Comparison of ENCODE assay signal across 7 cellular contexts in genomic region chr14:38867561-38868150, GRCh38.
A peak's percentile ranks its signal among the peaks of the same experiment; 100 is the strongest.
DNase-seq lines count a peak whose midpoint lies in the region; ATAC-seq and TF ChIP-seq lines count a peak whose summit lies in the region.

No MANE protein-coding gene starts in this region.

- DNase-seq in NCI-H1092 (lab: John Stamatoyannopoulos, UW), result peak; percentile 89
- DNase-seq in activated naive CD8-positive, alpha-beta T cell treated with anti-CD3 and anti-CD28 coated beads, Interleukin-2, amount 50 U/mL, for 16 hours (ENCODE audit: low read depth, low spot score), result peak; percentile 13
- peak; percentile 88 to 89 for DNase-seq in cardiac muscle cell (ENCODE audit: low read depth in 1 of 2, low spot score in 1 of 2)
- DNase-seq in psoas muscle, result peak; percentile 41 to 53

- TF ChIP-seq CTCF in GM12875 (IDR thresholded peaks at IDR 0.05; ENCODE audit: borderline replicate concordance, insufficient read depth, low read depth, low read length) (peak; percentile 74; the same call in 1 of the 2 replicates), cardiac muscle cell (IDR thresholded peaks at IDR 0.05; ENCODE audit: low read depth, low read length) (peak; percentile 86), psoas muscle (IDR thresholded peaks at IDR 0.05) (peak; percentile 82)

- H3K9me3 ChIP-seq in cardiac muscle cell (ENCODE audit: low read depth), result no peaks in the 10 kb centered on the region
- H3K9me3 ChIP-seq in psoas muscle, result no peaks in the 10 kb centered on the region

- H3K27ac ChIP-seq in cardiac muscle cell (no peak overlapping the region), psoas muscle (no peak overlapping the region)

- peak; percentile 93 for ATAC-seq in HG02588 (IDR thresholded peaks at IDR 0.05; ENCODE audit: unreplicated experiment)
- peak; percentile 92 for ATAC-seq in SK-N-SH treated with all-trans-retinoic acid at 6 μM for 48 hours
- peak; percentile 81 to 92 (median 84) for ATAC-seq in psoas muscle

- H3K4me3 ChIP-seq in GM12875 (ENCODE audit: low read depth, low read length) (no peak overlapping the region), cardiac muscle cell (no peak overlapping the region), psoas muscle (no peak overlapping the region)

- H3K4me1 ChIP-seq in cardiac muscle cell (ENCODE audit: low read depth) (peaks cover 9% of the 10 kb centered on the region), psoas muscle (peaks cover 13% of the 10 kb centered on the region)

- no peaks in the 10 kb centered on the region for H3K27me3 ChIP-seq in cardiac muscle cell
- no peaks in the 10 kb centered on the region for H3K27me3 ChIP-seq in psoas muscle (ENCODE audit: insufficient read depth in 3 of 3, low read length in 2 of 3)

- 37 to 38% (median 38%) methylated on average over 5 of the region's 5 CpGs for WGBS in psoas muscle, 3 donors

- intact Hi-C loops in psoas muscle (cut with DNase I), result loop anchor here (1.0 to 5.0 kb wide), 4 partner anchors 135 to 965 kb away; no protein-coding TSS in a partner anchor

- H3K36me3 ChIP-seq in cardiac muscle cell (no peaks in the 10 kb centered on the region), psoas muscle (ENCODE audit: insufficient read depth in 1 of 2, low read depth in 1 of 2) (no peaks in the 10 kb centered on the region)

TF ChIP-seq in SK-N-SH treated with all-trans-retinoic acid at 6 μM for 48 hours, 23 proteins besides CTCF, POLR2A, EP300 and RAD21:
- TF ChIP-seq TOX (CRISPR knock-in tag; IDR thresholded peaks at IDR 0.05; ENCODE audit: borderline replicate concordance) (no peak), ZNF70 (CRISPR knock-in tag; IDR thresholded peaks at IDR 0.05) (no peak), RARB (CRISPR knock-in tag; IDR thresholded peaks at IDR 0.05) (no peak), OSR1 (CRISPR knock-in tag; IDR thresholded peaks at IDR 0.05) (no peak), PPARA (CRISPR knock-in tag; IDR thresholded peaks at IDR 0.05; ENCODE audit: borderline replicate concordance) (no peak), CSRNP3 (CRISPR knock-in tag; IDR thresholded peaks at IDR 0.05) (no peak), BACH2 (CRISPR knock-in tag; IDR thresholded peaks at IDR 0.05; ENCODE audit: borderline replicate concordance) (no peak), SNAI2 (CRISPR knock-in tag; IDR thresholded peaks at IDR 0.05) (no peak), ISL1 (CRISPR knock-in tag; IDR thresholded peaks at IDR 0.05) (no peak), GLIS3 (CRISPR knock-in tag; IDR thresholded peaks at IDR 0.05) (no peak), ZFP30 (CRISPR knock-in tag; IDR thresholded peaks at IDR 0.05) (no peak), POU6F1 (CRISPR knock-in tag; IDR thresholded peaks at IDR 0.05; ENCODE audit: borderline replicate concordance, low read depth) (no peak), ZFP3 (CRISPR knock-in tag; IDR thresholded peaks at IDR 0.05) (no peak), ZNF565 (CRISPR knock-in tag; conservative IDR thresholded peaks at IDR 0.05; ENCODE audit: low read depth) (no peak), PATZ1 (CRISPR knock-in tag; IDR thresholded peaks at IDR 0.05; ENCODE audit: borderline replicate concordance) (no peak)

Comparison
In these comparisons a context has a peak if more than half of its experiments do, and no peak if none do; other contexts are left out.
1. DNase-seq: peak in every context shown above with its lines; median percentile 89 in NCI-H1092; 88 in cardiac muscle cell; 47 in psoas muscle; 13 in activated naive CD8-positive, alpha-beta T cell treated with anti-CD3 and anti-CD28 coated beads, Interleukin-2, amount 50 U/mL, for 16 hours.